17 cellular contexts compared by ENCODE assay signal in the genomic region with DNA sequence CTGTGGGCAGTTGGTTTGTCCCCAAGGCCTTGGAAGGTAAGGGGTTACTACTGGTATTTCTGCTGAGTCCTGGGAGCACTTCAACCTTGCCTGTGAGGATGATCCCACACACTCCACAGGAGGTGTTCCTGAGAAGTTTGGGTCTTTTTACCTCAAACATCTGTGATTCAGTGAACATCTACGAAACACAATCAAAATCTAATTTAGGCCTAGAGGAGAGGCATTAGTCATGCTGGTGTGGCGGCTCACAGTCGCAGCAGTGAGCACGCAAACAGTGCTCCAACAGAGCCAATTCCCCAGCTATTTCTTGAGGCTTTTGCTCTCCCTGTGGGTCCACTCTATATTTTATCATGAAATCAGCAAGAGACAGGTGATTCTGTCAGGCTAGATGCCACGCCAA.
A peak's percentile ranks its signal among the peaks of the same experiment; 100 is the strongest.
DNase-seq lines count a peak whose midpoint lies in the region; ATAC-seq and TF ChIP-seq lines count a peak whose summit lies in the region.
"Had no signal": no experiment of that assay in that cellular context is flagged by ENCODE, and none has a peak within 500 bp of the region (broad histone marks: within the 10 kb centered on the region; RNA-seq: fewer than 3 reads in every experiment).

No MANE protein-coding gene starts in this region.

- TF ChIP-seq CTCF in dorsolateral prefrontal cortex (IDR thresholded peaks at IDR 0.05 in 54 of 56, conservative IDR thresholded peaks at IDR 0.05 in 2 of 56; ENCODE audit: low read depth in 1 of 56, partially characterized antibody in 56 of 56) = no peak

- WGBS in GM23248 (ENCODE audit: low coverage in 1 of 2, low lambda C conversion rate in 2 of 2, missing lambda C conversion rate in 2 of 2), 2 experiments = 33 to 40% methylated on average over 5 of the region's 5 CpGs

- no peak overlapping the region for H3K4me2 ChIP-seq in GM23248 (ENCODE audit: unreplicated experiment)
- H3K4me2 ChIP-seq: GM23338 had no signal

- no peaks in the 10 kb centered on the region for H3K36me3 ChIP-seq in GM23248 (ENCODE audit: low read depth)

- DNase-seq in GM23248 = peak; percentile 78
- peak in 3 of 10 donors; percentile 36 to 54 (median 52) for DNase-seq in dorsolateral prefrontal cortex
- peak; percentile 71 for DNase-seq in superior temporal gyrus (ENCODE audit: extremely low spot score)
- no peak for DNase-seq in activated CD4-positive, alpha-beta T cell treated with anti-CD3 and anti-CD28 coated beads, Interleukin-2, amount 10 ng/mL, durations not matched to agents 24 days and 14 days
- DNase-seq in GOT3 (lab: John Stamatoyannopoulos, UW) = no peak
- no peak for DNase-seq in islet precursor cell
- DNase-seq: activated CD8-positive, alpha-beta memory T cell treated with anti-CD3 and anti-CD28 coated beads, Interleukin-2, amount 50 U/mL, for 48 hours; activated naive CD4-positive, alpha-beta T cell treated with Interleukin-2 at 50 U/mL for 16 hours; CD4-positive, alpha-beta memory T cell; DMS79 treated with DMSO at 0.1 percent for 48 hours; NCI-H1694; SHP77 treated with DMSO at 0.1 percent for 48 hours; stimulated activated naive CD4-positive, alpha-beta T cell had no signal

- H3K27me3 ChIP-seq in GM23248 (replicated peaks; ENCODE audit: insufficient read depth) (no peaks in the 10 kb centered on the region), dorsolateral prefrontal cortex (no peaks in the 10 kb centered on the region)

- H3K27me3 Mint-ChIP-seq in activated CD4-positive, alpha-beta T cell treated with anti-CD3 and anti-CD28 coated beads, Interleukin-2, amount 10 ng/mL, durations not matched to agents 24 days and 14 days = peaks cover under 1% of the 10 kb centered on the region

- no peak overlapping the region for H3K4me3 Mint-ChIP-seq in activated CD4-positive, alpha-beta T cell treated with anti-CD3 and anti-CD28 coated beads, Interleukin-2, amount 10 ng/mL, durations not matched to agents 24 days and 14 days
- H3K4me3 Mint-ChIP-seq: CD4-positive, alpha-beta memory T cell; GM23338; natural killer cell treated with Interleukin-12 subunit alpha and Interleukin-12 subunit beta and Interleukin-15 and Interleukin-18, amount 100 ng/mL, for 72 hours had no signal

- no peak overlapping the region for H3K27ac Mint-ChIP-seq in activated CD4-positive, alpha-beta T cell treated with anti-CD3 and anti-CD28 coated beads, Interleukin-2, amount 10 ng/mL, durations not matched to agents 24 days and 14 days
- H3K27ac Mint-ChIP-seq: CD4-positive, alpha-beta memory T cell; GM23338; natural killer cell treated with Interleukin-12 subunit alpha and Interleukin-12 subunit beta and Interleukin-15 and Interleukin-18, amount 100 ng/mL, for 72 hours had no signal

- H3K4me1 Mint-ChIP-seq in activated CD4-positive, alpha-beta T cell treated with anti-CD3 and anti-CD28 coated beads, Interleukin-2, amount 10 ng/mL, durations not matched to agents 24 days and 14 days = peaks cover 19% of the 10 kb centered on the region

- peaks cover 14% of the 10 kb centered on the region for H3F3A ChIP-seq in GM23248 (ENCODE audit: insufficient read depth)

- intact Hi-C loops in dorsolateral prefrontal cortex (cut with DNase I) = no loop called here
- intact Hi-C loops in activated CD4-positive, alpha-beta T cell treated with anti-CD3 and anti-CD28 coated beads, Interleukin-2, amount 10 ng/mL, durations not matched to agents 24 days and 14 days (cut with micrococcal nuclease) = no loop called here

- H3K9me3 ChIP-seq in GM23248 (ENCODE audit: low read depth) = no peaks in the 10 kb centered on the region

- no peaks in the 10 kb centered on the region for H3K9me2 ChIP-seq in GM23248 (ENCODE audit: insufficient read depth)

- peaks cover 3% of the 10 kb centered on the region for H3K9me3 Mint-ChIP-seq in activated CD4-positive, alpha-beta T cell treated with anti-CD3 and anti-CD28 coated beads, Interleukin-2, amount 10 ng/mL, durations not matched to agents 24 days and 14 days
- H3K9me3 Mint-ChIP-seq: CD4-positive, alpha-beta memory T cell; GM23338; natural killer cell treated with Interleukin-12 subunit alpha and Interleukin-12 subunit beta and Interleukin-15 and Interleukin-18, amount 100 ng/mL, for 72 hours had no signal

- H3K27ac ChIP-seq in GM23248 (peak overlapping the region; percentile 87), dorsolateral prefrontal cortex (peak overlapping the region; percentile 34 to 93 (median 86))

- H3K79me2 ChIP-seq in GM23248 (ENCODE audit: insufficient read depth) = no peaks in the 10 kb centered on the region

- H3K4me1 ChIP-seq in GM23248 (ENCODE audit: insufficient read depth) = peaks cover 33% of the 10 kb centered on the region

- ATAC-seq in SK-N-SH treated with all-trans-retinoic acid at 6 μM for 48 hours (peak; percentile 79), GM18868 (IDR thresholded peaks at IDR 0.05; ENCODE audit: unreplicated experiment) (no peak)
- ATAC-seq: GM23338; natural killer cell treated with Interleukin-12 subunit alpha and Interleukin-12 subunit beta and Interleukin-15 and Interleukin-18, amount 100 ng/mL, for 72 hours had no signal

- H4K20me1 ChIP-seq in GM23248 (ENCODE audit: insufficient read depth) = no peaks in the 10 kb centered on the region

- peak overlapping the region; percentile 65 for H3K9ac ChIP-seq in GM23248

- H2AFZ ChIP-seq in GM23248 = 0 out of 2 replicates have a peak overlapping the region, but pooled peaks have one; percentile 24
- H2AFZ ChIP-seq: GM23338 had no signal

- in situ Hi-C loops in GM23248 (cut with MboI) = no loop called here

- no peaks in the 10 kb centered on the region for H3K36me3 Mint-ChIP-seq in activated CD4-positive, alpha-beta T cell treated with anti-CD3 and anti-CD28 coated beads, Interleukin-2, amount 10 ng/mL, durations not matched to agents 24 days and 14 days (ENCODE audit: low read depth)
- H3K36me3 Mint-ChIP-seq: CD4-positive, alpha-beta memory T cell; natural killer cell treated with Interleukin-12 subunit alpha and Interleukin-12 subunit beta and Interleukin-15 and Interleukin-18, amount 100 ng/mL, for 72 hours had no signal

- H3K4me3 ChIP-seq in GM23248 (no peak overlapping the region), dorsolateral prefrontal cortex (no peak overlapping the region)
- H3K4me3 ChIP-seq: GM23338 had no signal

TF ChIP-seq in SK-N-SH treated with all-trans-retinoic acid at 6 μM for 48 hours, 23 proteins besides CTCF, POLR2A, EP300 and RAD21 (continues in another document):
- TF ChIP-seq, protein P1, sequence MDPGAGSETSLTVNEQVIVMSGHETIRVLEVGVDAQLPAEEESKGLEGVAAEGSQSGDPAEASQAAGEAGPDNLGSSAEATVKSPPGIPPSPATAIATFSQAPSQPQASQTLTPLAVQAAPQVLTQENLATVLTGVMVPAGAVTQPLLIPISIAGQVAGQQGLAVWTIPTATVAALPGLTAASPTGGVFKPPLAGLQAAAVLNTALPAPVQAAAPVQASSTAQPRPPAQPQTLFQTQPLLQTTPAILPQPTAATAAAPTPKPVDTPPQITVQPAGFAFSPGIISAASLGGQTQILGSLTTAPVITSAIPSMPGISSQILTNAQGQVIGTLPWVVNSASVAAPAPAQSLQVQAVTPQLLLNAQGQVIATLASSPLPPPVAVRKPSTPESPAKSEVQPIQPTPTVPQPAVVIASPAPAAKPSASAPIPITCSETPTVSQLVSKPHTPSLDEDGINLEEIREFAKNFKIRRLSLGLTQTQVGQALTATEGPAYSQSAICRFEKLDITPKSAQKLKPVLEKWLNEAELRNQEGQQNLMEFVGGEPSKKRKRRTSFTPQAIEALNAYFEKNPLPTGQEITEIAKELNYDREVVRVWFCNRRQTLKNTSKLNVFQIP (CRISPR knock-in tag; IDR thresholded peaks at IDR 0.05; ENCODE audit: borderline replicate concordance, low read depth) = no peak
- no peak for TF ChIP-seq RARB (CRISPR knock-in tag; IDR thresholded peaks at IDR 0.05)
- TF ChIP-seq, protein P2, sequence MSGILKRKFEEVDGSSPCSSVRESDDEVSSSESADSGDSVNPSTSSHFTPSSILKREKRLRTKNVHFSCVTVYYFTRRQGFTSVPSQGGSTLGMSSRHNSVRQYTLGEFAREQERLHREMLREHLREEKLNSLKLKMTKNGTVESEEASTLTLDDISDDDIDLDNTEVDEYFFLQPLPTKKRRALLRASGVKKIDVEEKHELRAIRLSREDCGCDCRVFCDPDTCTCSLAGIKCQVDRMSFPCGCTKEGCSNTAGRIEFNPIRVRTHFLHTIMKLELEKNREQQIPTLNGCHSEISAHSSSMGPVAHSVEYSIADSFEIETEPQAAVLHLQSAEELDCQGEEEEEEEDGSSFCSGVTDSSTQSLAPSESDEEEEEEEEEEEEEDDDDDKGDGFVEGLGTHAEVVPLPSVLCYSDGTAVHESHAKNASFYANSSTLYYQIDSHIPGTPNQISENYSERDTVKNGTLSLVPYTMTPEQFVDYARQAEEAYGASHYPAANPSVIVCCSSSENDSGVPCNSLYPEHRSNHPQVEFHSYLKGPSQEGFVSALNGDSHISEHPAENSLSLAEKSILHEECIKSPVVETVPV (CRISPR knock-in tag; IDR thresholded peaks at IDR 0.05) = no peak
- TF ChIP-seq, protein P3, sequence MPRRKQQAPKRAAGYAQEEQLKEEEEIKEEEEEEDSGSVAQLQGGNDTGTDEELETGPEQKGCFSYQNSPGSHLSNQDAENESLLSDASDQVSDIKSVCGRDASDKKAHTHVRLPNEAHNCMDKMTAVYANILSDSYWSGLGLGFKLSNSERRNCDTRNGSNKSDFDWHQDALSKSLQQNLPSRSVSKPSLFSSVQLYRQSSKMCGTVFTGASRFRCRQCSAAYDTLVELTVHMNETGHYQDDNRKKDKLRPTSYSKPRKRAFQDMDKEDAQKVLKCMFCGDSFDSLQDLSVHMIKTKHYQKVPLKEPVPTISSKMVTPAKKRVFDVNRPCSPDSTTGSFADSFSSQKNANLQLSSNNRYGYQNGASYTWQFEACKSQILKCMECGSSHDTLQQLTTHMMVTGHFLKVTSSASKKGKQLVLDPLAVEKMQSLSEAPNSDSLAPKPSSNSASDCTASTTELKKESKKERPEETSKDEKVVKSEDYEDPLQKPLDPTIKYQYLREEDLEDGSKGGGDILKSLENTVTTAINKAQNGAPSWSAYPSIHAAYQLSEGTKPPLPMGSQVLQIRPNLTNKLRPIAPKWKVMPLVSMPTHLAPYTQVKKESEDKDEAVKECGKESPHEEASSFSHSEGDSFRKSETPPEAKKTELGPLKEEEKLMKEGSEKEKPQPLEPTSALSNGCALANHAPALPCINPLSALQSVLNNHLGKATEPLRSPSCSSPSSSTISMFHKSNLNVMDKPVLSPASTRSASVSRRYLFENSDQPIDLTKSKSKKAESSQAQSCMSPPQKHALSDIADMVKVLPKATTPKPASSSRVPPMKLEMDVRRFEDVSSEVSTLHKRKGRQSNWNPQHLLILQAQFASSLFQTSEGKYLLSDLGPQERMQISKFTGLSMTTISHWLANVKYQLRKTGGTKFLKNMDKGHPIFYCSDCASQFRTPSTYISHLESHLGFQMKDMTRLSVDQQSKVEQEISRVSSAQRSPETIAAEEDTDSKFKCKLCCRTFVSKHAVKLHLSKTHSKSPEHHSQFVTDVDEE (CRISPR knock-in tag; IDR thresholded peaks at IDR 0.05) = no peak
- no peak for TF ChIP-seq BACH2 (CRISPR knock-in tag; IDR thresholded peaks at IDR 0.05; ENCODE audit: borderline replicate concordance)

Comparison
In these comparisons a context has a peak if more than half of its experiments do, and no peak if none do; other contexts are left out.
1. DNase-seq: peak in GM23248 (single experiment) and superior temporal gyrus (single experiment); none in activated CD4-positive, alpha-beta T cell treated with anti-CD3 and anti-CD28 coated beads, Interleukin-2, amount 10 ng/mL, durations not matched to agents 24 days and 14 days (single experiment), GOT3 (single experiment) and islet precursor cell (single experiment).